Comparison of ENCODE assay signal across 8 cellular contexts in the genomic region with DNA sequence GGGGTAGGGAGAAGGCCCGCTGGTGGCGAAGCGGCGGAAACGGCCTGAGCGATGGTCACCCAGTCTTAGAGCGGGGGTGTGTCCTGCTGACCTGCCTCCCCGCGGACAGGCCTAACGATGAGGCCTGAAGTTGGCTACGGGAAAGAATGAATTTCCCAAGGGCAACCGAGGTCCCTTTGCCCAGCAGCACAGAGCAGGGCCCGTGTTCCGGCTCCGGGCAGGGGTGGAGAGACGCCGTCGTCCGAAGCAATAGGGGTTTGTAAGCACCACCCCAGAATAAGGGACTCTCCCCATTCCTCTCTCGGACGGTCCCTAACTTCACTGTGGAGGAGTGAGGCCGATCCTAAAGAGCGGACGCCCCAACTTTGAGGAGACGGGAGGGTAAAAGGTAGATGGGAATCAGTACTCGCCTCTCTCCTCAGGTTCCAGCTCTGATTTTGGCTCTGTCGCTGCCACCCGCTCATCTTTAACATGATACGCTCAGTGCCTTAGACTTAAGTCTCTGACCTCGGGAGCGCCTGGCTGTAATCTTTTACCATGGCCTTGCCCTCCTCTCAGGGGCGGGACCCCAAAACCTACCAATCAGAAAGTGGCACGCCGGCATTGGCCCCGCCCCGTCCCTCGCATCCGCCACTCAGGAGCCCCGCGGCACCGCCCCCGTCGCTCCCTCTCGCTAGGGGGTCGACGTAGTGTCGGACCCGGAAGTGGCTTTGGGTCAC. TPM values are rescaled to one million over a fixed set of nuclear protein-coding genes. Genes with fewer than 3 reads are reported as not detected.
DNase-seq lines count a peak whose midpoint lies in the region; ATAC-seq, FAIRE-seq and TF ChIP-seq lines count a peak whose summit lies in the region.

A gene with protein sequence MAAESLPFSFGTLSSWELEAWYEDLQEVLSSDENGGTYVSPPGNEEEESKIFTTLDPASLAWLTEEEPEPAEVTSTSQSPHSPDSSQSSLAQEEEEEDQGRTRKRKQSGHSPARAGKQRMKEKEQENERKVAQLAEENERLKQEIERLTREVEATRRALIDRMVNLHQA (minus strand): TSS at position 507 of the 719 bp plus-strand sequence. CDS start 3,108 bp downstream, outside the sequence.

- H3K27ac ChIP-seq in SU-DHL-6 (ENCODE audit: low read depth, low read length) (peak within 1 kb of the TSS; percentile 98), pancreas (peak within 1 kb of the TSS; percentile 92 to 98 (median 94)), thyroid gland (peak within 1 kb of the TSS; percentile 98 to 100 (median 99))

- H3K4me3 ChIP-seq in GM12875 (ENCODE audit: low read depth, low read length) = peak within 1 kb of the TSS; percentile 75
- H3K4me3 ChIP-seq in SU-DHL-6 (ENCODE audit: insufficient read depth, low read length, poor library complexity, severe bottlenecking) = peak within 1 kb of the TSS; percentile 70
- peak within 1 kb of the TSS; percentile 58 to 93 (median 69) for H3K4me3 ChIP-seq in pancreas
- H3K4me3 ChIP-seq in thyroid gland (replicated peaks in 1 of 3) = peak within 1 kb of the TSS; percentile 82 to 97 (median 85)

- H3K4me1 ChIP-seq in pancreas (peaks cover 41 to 49% (median 42%) of the 10 kb centered on the region in 3 donors), thyroid gland (peaks cover 46 to 58% of the 10 kb centered on the region in 2 donors)

- no peak for FAIRE-seq in pancreas (lab: Jason Lieb, UNC)

- WGBS in pancreas, 2 donors = 1 to 2% methylated on average over 47 to 48 of the region's 48 CpGs
- WGBS in thyroid gland, 2 donors = 0 to 1% methylated on average over 36 to 37 of the region's 48 CpGs

- H3K4me3 Mint-ChIP-seq in activated naive CD8-positive, alpha-beta T cell treated with anti-CD3 and anti-CD28 coated beads, Interleukin-2, amount 10 ng/mL, durations not matched to agents 7 days and 5 days = peak within 1 kb of the TSS; percentile 96

- peak; percentile 99 to 100 (median 99) for DNase-seq in NCI-H1417 (lab: John Stamatoyannopoulos, UW)
- DNase-seq in activated naive CD8-positive, alpha-beta T cell treated with anti-CD3 and anti-CD28 coated beads, Interleukin-2, amount 10 ng/mL, durations not matched to agents 7 days and 5 days = peak; percentile 99
- DNase-seq in Right ventricle myocardium inferior (ENCODE audit: missing footprints) = peak; percentile 100
- DNase-seq in pancreas = peak; percentile 99 to 100 (median 100)
- peak; percentile 100 for DNase-seq in thyroid gland

- peak; percentile 73 for ATAC-seq in HG02759 (IDR thresholded peaks at IDR 0.05; ENCODE audit: unreplicated experiment)
- peak; percentile 65 for ATAC-seq in activated naive CD8-positive, alpha-beta T cell treated with anti-CD3 and anti-CD28 coated beads, Interleukin-2, amount 10 ng/mL, durations not matched to agents 7 days and 5 days (ENCODE audit: low read depth)
- ATAC-seq in Right ventricle myocardium inferior = peak; percentile 88
- ATAC-seq in pancreas = peak; percentile 80 to 87 (median 82)

- peak; percentile 97 to 99 for TF ChIP-seq POLR2A in thyroid gland (IDR thresholded peaks at IDR 0.05)

- no peak for TF ChIP-seq CTCF in GM12875 (IDR thresholded peaks at IDR 0.05; ENCODE audit: borderline replicate concordance, insufficient read depth, low read depth, low read length)
- TF ChIP-seq CTCF in SU-DHL-6 (IDR thresholded peaks at IDR 0.05; ENCODE audit: insufficient read depth, low read length, poor library complexity, severe bottlenecking) = no peak
- no peak for TF ChIP-seq CTCF in pancreas (IDR thresholded peaks at IDR 0.05)
- TF ChIP-seq CTCF in thyroid gland (IDR thresholded peaks at IDR 0.05) = peak in 1 of 6 experiments; percentile 5

- H3K27me3 ChIP-seq in SU-DHL-6 (ENCODE audit: low read length) (no peaks in the 10 kb centered on the region), pancreas (no peaks in the 10 kb centered on the region), thyroid gland (no peaks in the 10 kb centered on the region)

- H3K4me1 Mint-ChIP-seq in activated naive CD8-positive, alpha-beta T cell treated with anti-CD3 and anti-CD28 coated beads, Interleukin-2, amount 10 ng/mL, durations not matched to agents 7 days and 5 days = peaks cover 54% of the 10 kb centered on the region

- peak within 1 kb of the TSS; percentile 86 for H3K9ac ChIP-seq in SU-DHL-6 (ENCODE audit: low read length)

- H3K9me3 ChIP-seq in SU-DHL-6 (ENCODE audit: insufficient read depth, low read length) = no peaks in the 10 kb centered on the region
- H3K9me3 ChIP-seq in pancreas = no peaks in the 10 kb centered on the region
- H3K9me3 ChIP-seq in thyroid gland = no peaks in the 10 kb centered on the region

- intact Hi-C loops in Right ventricle myocardium inferior (cut with DNase I) (loop anchor here (1.0 to 5.0 kb wide), 3 partner anchors 31 to 92 kb away; a partner anchor contains a TSS), pancreas (cut with DNase I) (no loop called here), thyroid gland (cut with DNase I) (no loop called here)

- no peaks in the 10 kb centered on the region; the same call in 1 of the 2 replicates for H4K20me1 ChIP-seq in SU-DHL-6 (ENCODE audit: low read depth, low read length)

- H3K4me2 ChIP-seq in SU-DHL-6 (ENCODE audit: low read depth, low read length, poor library complexity, severe bottlenecking) = peak within 1 kb of the TSS; percentile 84

- H3K9me3 Mint-ChIP-seq in activated naive CD8-positive, alpha-beta T cell treated with anti-CD3 and anti-CD28 coated beads, Interleukin-2, amount 10 ng/mL, durations not matched to agents 7 days and 5 days = no peaks in the 10 kb centered on the region

- H3K27me3 Mint-ChIP-seq in activated naive CD8-positive, alpha-beta T cell treated with anti-CD3 and anti-CD28 coated beads, Interleukin-2, amount 10 ng/mL, durations not matched to agents 7 days and 5 days = no peaks in the 10 kb centered on the region

- peaks cover 29% of the 10 kb centered on the region for H3K36me3 Mint-ChIP-seq in activated naive CD8-positive, alpha-beta T cell treated with anti-CD3 and anti-CD28 coated beads, Interleukin-2, amount 10 ng/mL, durations not matched to agents 7 days and 5 days

- peaks cover 48% of the 10 kb centered on the region for H3F3A ChIP-seq in SU-DHL-6 (ENCODE audit: insufficient read depth)

- H3K9me2 ChIP-seq in SU-DHL-6 (replicated peaks; ENCODE audit: insufficient read depth, low read length) = no peaks in the 10 kb centered on the region

- POLR2A ChIA-PET in activated naive CD8-positive, alpha-beta T cell treated with anti-CD3 and anti-CD28 coated beads, Interleukin-2, amount 10 ng/mL, durations not matched to agents 7 days and 5 days (lab: Charles Lee) = interaction anchor here (0.5 to 4.9 kb wide), 21 partner anchors 8 to 893 kb away, joined by 3 to 94 read pairs (median 4); a partner anchor contains a TSS

- H3K36me3 ChIP-seq in SU-DHL-6 (ENCODE audit: low read length) (peaks cover 15% of the 10 kb centered on the region), pancreas (peaks cover 0 to 18% (median 12%) of the 10 kb centered on the region in 3 donors), thyroid gland (peaks cover 25 to 30% of the 10 kb centered on the region in 2 donors)

- H3K27ac Mint-ChIP-seq in activated naive CD8-positive, alpha-beta T cell treated with anti-CD3 and anti-CD28 coated beads, Interleukin-2, amount 10 ng/mL, durations not matched to agents 7 days and 5 days = peak within 1 kb of the TSS; percentile 100

- H3K79me2 ChIP-seq in SU-DHL-6 (ENCODE audit: insufficient read depth, low read length) = peaks cover 35% of the 10 kb centered on the region

- H2AFZ ChIP-seq in SU-DHL-6 (ENCODE audit: low read depth, low read length, severe bottlenecking) = no peak within 1 kb of the TSS

RNA-seq across cellular contexts. Expression of the gene that starts here (rescaled TPM):
- total RNA-seq in activated naive CD8-positive, alpha-beta T cell treated with anti-CD3 and anti-CD28 coated beads, Interleukin-2, amount 10 ng/mL, durations not matched to agents 7 days and 5 days = 10 to 100 TPM; 34.4 to 37.2 TPM
- total RNA-seq in Right ventricle myocardium inferior (19.2 TPM), pancreas (10 to 100 TPM in 2 of 6 donors, 1 to 10 TPM in 4; 8.5 to 45.9 (median 9.0) TPM), thyroid gland (10 to 100 TPM; 44.5 to 71.3 (median 53.8) TPM)
- polyA plus RNA-seq in pancreas = 10 to 100 TPM; 27.5 to 52.7 TPM

Comparison
In these comparisons a context has a peak if more than half of its experiments do, and no peak if none do; other contexts are left out.
1. Peak in every context shown above with its lines: DNase-seq, ATAC-seq, H3K4me3 ChIP-seq and H3K27ac ChIP-seq.